22 cellular contexts compared by ENCODE assay signal in genomic region chr14:99763527-99764221, GRCh38. TPM values are rescaled to one million over a fixed set of nuclear protein-coding genes. Genes with fewer than 3 reads are reported as not detected.
A peak's percentile ranks its signal among the peaks of the same experiment; 100 is the strongest.
DNase-seq lines count a peak whose midpoint lies in the region; ATAC-seq, FAIRE-seq and TF ChIP-seq lines count a peak whose summit lies in the region.
"Had no signal": no experiment of that assay in that cellular context is flagged by ENCODE, and none has a peak within 500 bp of the region (broad histone marks: within the 10 kb centered on the region; RNA-seq: fewer than 3 reads in every experiment).

No MANE protein-coding gene starts in this region.

- no peak for TF ChIP-seq POLR2A in HepG2 (IDR thresholded peaks at IDR 0.05; ENCODE audit: insufficient read depth in 1 of 2, low read depth in 2 of 2, low read length in 2 of 2)

- no peak for ATAC-seq in left cardiac atrium
- ATAC-seq in HepG2, result no peak
- no peak for ATAC-seq in GM18520 (IDR thresholded peaks at IDR 0.05; ENCODE audit: unreplicated experiment)

- intact Hi-C loops in cardiac septum (cut with DNase I) (no loop called here), left cardiac atrium (cut with DNase I) (no loop called here), HepG2 (cut with micrococcal nuclease; ENCODE audit: unreplicated experiment) (no loop called here), posterior vena cava (cut with DNase I) (no loop called here)
- intact Hi-C loops in CD4-positive, alpha-beta memory T cell (cut with micrococcal nuclease), result no loop called here

- H3K9me3 Mint-ChIP-seq in CD4-positive, alpha-beta memory T cell, result no peaks in the 10 kb centered on the region

- no peak for FAIRE-seq in HepG2 (lab: Jason Lieb, UNC)
- FAIRE-seq: HTR-8/SVneo had no signal

- no peak overlapping the region for H3K4me2 ChIP-seq in HepG2 (ENCODE audit: low read depth, low read length)

- DNase-seq in cardiac septum (ENCODE audit: low spot score) (peak; percentile 39), left cardiac atrium (no peak), HepG2 (ENCODE audit: low spot score) (no peak), posterior vena cava (ENCODE audit: low spot score) (peak; percentile 28)
- DNase-seq in CD4-positive, alpha-beta memory T cell, result no peak
- no peak for DNase-seq in activated T-cell treated with anti-CD3 and anti-CD28 coated beads, Interleukin-2, amount 50 U/mL, for 48 hours
- DNase-seq: 8988T; ACHN; BE2C; CD4-positive, CD25-positive, alpha-beta regulatory T cell; DMS53; GOT3; KG1; MG63; NCI-H1694; NCI-H2081; NCI-H2227 treated with DMSO at 0.1 percent for 48 hours; NCI-H526 treated with DMSO at 0.1 percent for 48 hours; Right ventricle myocardium superior; RPMI8226 had no signal

- H3K27me3 Mint-ChIP-seq in CD4-positive, alpha-beta memory T cell, result peaks cover 1 to 11% of the 10 kb centered on the region in 2 donors

- POLR2A ChIA-PET in HepG2 (lab: Yijun Ruan, JAX), result no interaction called here
- POLR2A ChIA-PET in CD4-positive, alpha-beta memory T cell (lab: Charles Lee; ENCODE audit: partially characterized antibody), result no interaction called here

- peaks cover 1 to 15% of the 10 kb centered on the region in 2 experiments; a peak in 3 of 5 replicates for H3K27me3 ChIP-seq in HepG2 (ENCODE audit: control insufficient read depth in 1 of 2, insufficient read depth in 2 of 2, low read length in 2 of 2)
- H3K27me3 ChIP-seq in CD4-positive, alpha-beta memory T cell (ENCODE audit: insufficient read depth, low read length), result no peaks in the 10 kb centered on the region
- H3K27me3 ChIP-seq: BE2C, MG63 had no signal

- H3K27ac ChIP-seq in HepG2 (ENCODE audit: extremely low read length, insufficient read depth, low read length), result no peak overlapping the region
- H3K27ac ChIP-seq in CD4-positive, alpha-beta memory T cell (ENCODE audit: low read depth, low read length), result no peak overlapping the region

- TF ChIP-seq RAD21 in HepG2 (CRISPR knock-in tag; IDR thresholded peaks at IDR 0.05), result no peak

- no peak overlapping the region for H3K4me3 ChIP-seq in HepG2 (replicated peaks in 1 of 3; ENCODE audit: insufficient read depth in 1 of 3, low read depth in 2 of 3, low read length in 3 of 3)
- no peak overlapping the region for H3K4me3 ChIP-seq in CD4-positive, alpha-beta memory T cell (ENCODE audit: low read length in 2 of 2)
- H3K4me3 ChIP-seq: MG63 had no signal

- in situ Hi-C loops in HepG2 (cut with HindIII; ENCODE audit: extremely low pct_ligation_motif_present, low pct_unique_long_range_greater_than_20kb), result no loop called here

- H3K79me2 ChIP-seq in HepG2 (ENCODE audit: insufficient read depth, low read length), result no peaks in the 10 kb centered on the region

- no peak overlapping the region for H2AFZ ChIP-seq in HepG2 (ENCODE audit: low read length)

- TF ChIP-seq EP300 in HepG2 (IDR thresholded peaks at IDR 0.05; ENCODE audit: low read depth in 2 of 2, low read length in 2 of 2) (no peak), HepG2 (CRISPR knock-in tag; IDR thresholded peaks at IDR 0.05; ENCODE audit: borderline replicate concordance) (no peak)

- 36% methylated on average over 11 of the region's 13 CpGs for WGBS in HepG2 (ENCODE audit: low lambda C conversion rate)

- H3K9ac ChIP-seq in HepG2 (ENCODE audit: insufficient read depth, low read depth, low read length), result no peak overlapping the region

- H3K9me3 ChIP-seq in HepG2 (ENCODE audit: low read length), result no peaks in the 10 kb centered on the region
- H3K9me3 ChIP-seq in CD4-positive, alpha-beta memory T cell (ENCODE audit: control insufficient read depth in 1 of 2, low read length in 2 of 2), result no peaks in the 10 kb centered on the region
- H3K9me3 ChIP-seq: BE2C, MG63 had no signal

- TF ChIP-seq CTCF in HepG2 (CRISPR knock-in tag; IDR thresholded peaks at IDR 0.05), result no peak

- H3K27ac Mint-ChIP-seq in CD4-positive, alpha-beta memory T cell, result no peak overlapping the region
- H3K27ac Mint-ChIP-seq: CD4-positive, CD25-positive, alpha-beta regulatory T cell had no signal

- no peak overlapping the region for H3K4me3 Mint-ChIP-seq in CD4-positive, alpha-beta memory T cell
- H3K4me3 Mint-ChIP-seq: CD4-positive, CD25-positive, alpha-beta regulatory T cell had no signal

- H4K20me1 ChIP-seq in HepG2 (ENCODE audit: insufficient read depth, low read length), result no peaks in the 10 kb centered on the region

- BruUV-seq in HepG2 (replicated peaks; lab: Mats Ljungman, UMichigan), result no TSS peak

- no peaks in the 10 kb centered on the region for H3K36me3 Mint-ChIP-seq in CD4-positive, alpha-beta memory T cell
- H3K36me3 Mint-ChIP-seq: CD4-positive, CD25-positive, alpha-beta regulatory T cell had no signal

- H3K4me1 ChIP-seq in HepG2 (ENCODE audit: insufficient read depth, low read length), result peaks cover 9% of the 10 kb centered on the region; the same call in 1 of the 2 replicates
- no peaks in the 10 kb centered on the region for H3K4me1 ChIP-seq in CD4-positive, alpha-beta memory T cell (ENCODE audit: insufficient read depth, low read length)
- H3K4me1 ChIP-seq: BE2C had no signal

- H3K36me3 ChIP-seq in HepG2 (replicated peaks in 1 of 2; ENCODE audit: control insufficient read depth in 1 of 2, insufficient read depth in 2 of 2, low read length in 2 of 2), result no peaks in the 10 kb centered on the region
- H3K36me3 ChIP-seq in CD4-positive, alpha-beta memory T cell (ENCODE audit: insufficient read depth, low read length), result no peaks in the 10 kb centered on the region
- H3K36me3 ChIP-seq: BE2C, MG63 had no signal

- CTCF ChIA-PET in HepG2 (lab: Yijun Ruan, JAX; ENCODE audit: low intra/inter-chr PET ratio, low total read pairs), result no interaction called here
- CTCF ChIA-PET in CD4-positive, alpha-beta memory T cell (lab: Charles Lee; ENCODE audit: partially characterized antibody), result no interaction called here

- no peaks in the 10 kb centered on the region for H3K4me1 Mint-ChIP-seq in CD4-positive, alpha-beta memory T cell
- H3K4me1 Mint-ChIP-seq: CD4-positive, CD25-positive, alpha-beta regulatory T cell had no signal

TF ChIP-seq in HepG2, 621 proteins besides CTCF, POLR2A, EP300 and RAD21:
- TF ChIP-seq ZNF768 (CRISPR knock-in tag; IDR thresholded peaks at IDR 0.05) (peak; percentile 95), TCF7 (IDR thresholded peaks at IDR 0.05; ENCODE audit: low read depth) (no peak)

RNA-seq across cellular contexts. Expression of gene EML1, which starts 29.5 kb away (rescaled TPM):
- 29.9 TPM for total RNA-seq in cardiac septum
- total RNA-seq in left cardiac atrium, result 10 to 100 TPM; 23.7 to 24.6 TPM
- total RNA-seq in HepG2 (2016; rRNA removed; fragmentation: Illumina TruSeq; extraction: Trizol), result 1.3 and 1.7 TPM in 2 replicates
- total RNA-seq in HepG2 (2016; cell fraction: cytosol; rRNA removed; fragmentation: Illumina TruSeq; extraction: Trizol; ENCODE audit: low read depth), result 2.3 and 2.6 TPM in 2 replicates
- total RNA-seq in HepG2 (2016; cell fraction: insoluble cytoplasmic fraction; rRNA removed; fragmentation: Illumina TruSeq; extraction: Trizol), result 1.7 TPM in 2 replicates
- 1.5 and 1.9 TPM in 2 replicates for total RNA-seq in HepG2 (2016; cell fraction: membrane; rRNA removed; fragmentation: Illumina TruSeq; extraction: Trizol)
- total RNA-seq in HepG2 (2016; cell fraction: nucleus; rRNA removed; fragmentation: Illumina TruSeq; extraction: Trizol), result 1.7 and 2.5 TPM in 2 replicates
- polyA plus RNA-seq in HepG2 (2011; rRNA removed), result 0.25 and 0.59 TPM in 2 replicates
- polyA plus RNA-seq in HepG2 (2011; cell fraction: cytosol; rRNA removed), result 0.18 and 0.24 TPM in 2 replicates
- polyA plus RNA-seq in HepG2 (2011; cell fraction: nucleus; rRNA removed), result 0.43 and 0.68 TPM in 2 replicates
- polyA plus RNA-seq in HepG2 (2012), result 0.44 and 0.72 TPM in 2 replicates
- polyA plus RNA-seq in HepG2 (2016; cell fraction: cytosol; fragmentation: Illumina TruSeq; extraction: Trizol; ENCODE audit: low read depth), result 1.4 and 2.2 TPM in 2 replicates
- 1.0 and 1.2 TPM in 2 replicates for polyA plus RNA-seq in HepG2 (2016; cell fraction: insoluble cytoplasmic fraction; fragmentation: Illumina TruSeq; extraction: Trizol; ENCODE audit: low read depth)
- polyA plus RNA-seq in HepG2 (2016; cell fraction: membrane; fragmentation: Illumina TruSeq; extraction: Trizol; ENCODE audit: low read depth), result 1.9 and 2.0 TPM in 2 replicates
- 1.3 and 1.7 TPM in 2 replicates for polyA plus RNA-seq in HepG2 (2016; cell fraction: nucleus; fragmentation: Illumina TruSeq; extraction: Trizol; ENCODE audit: insufficient read depth, low read depth)
- 1.0 and 40.3 TPM in 2 replicates for polyA minus RNA-seq in HepG2 (2011; rRNA and poly(A)+ RNA removed; ENCODE audit: low replicate concordance)
- polyA minus RNA-seq in HepG2 (2011; cell fraction: cytosol; rRNA and poly(A)+ RNA removed), result 0.44 and 0.49 TPM in 2 replicates
- 0.90 and 1.6 TPM in 2 replicates for polyA minus RNA-seq in HepG2 (2011; cell fraction: nucleus; rRNA and poly(A)+ RNA removed)
- total RNA-seq in posterior vena cava, result 10 to 100 TPM; 83.1 to 92.6 TPM
- under 1 TPM; 0.22 to 0.23 TPM for total RNA-seq in CD4-positive, alpha-beta memory T cell
- polyA plus RNA-seq in CD4-positive, alpha-beta memory T cell, result not detected
- total RNA-seq: CD4-positive, CD25-positive, alpha-beta regulatory T cell had no signal
- polyA plus RNA-seq: CD4-positive, CD25-positive, alpha-beta regulatory T cell had no signal

Comparison
In these comparisons a context has a peak if more than half of its experiments do, and no peak if none do; other contexts are left out.
1. DNase-seq: peak in cardiac septum (single experiment) and posterior vena cava (single experiment); none in left cardiac atrium (single experiment), HepG2 (single experiment), CD4-positive, alpha-beta memory T cell (0 of 5) and activated T-cell treated with anti-CD3 and anti-CD28 coated beads, Interleukin-2, amount 50 U/mL, for 48 hours (0 of 2).